In genomic region chr3:13018561-13019242, GRCh38 we compare ENCODE assay signal across 9 cellular contexts.
DNase-seq lines count a peak whose midpoint lies in the region; ATAC-seq and TF ChIP-seq lines count a peak whose summit lies in the region.
"Had no signal": no experiment of that assay in that cellular context is flagged by ENCODE, and none has a peak within 500 bp of the region (broad histone marks: within the 10 kb centered on the region; RNA-seq: fewer than 3 reads in every experiment).

No MANE protein-coding gene starts in this region.

- peaks cover 2 to 83% (median 57%) of the 10 kb centered on the region in 4 donors for H3K4me1 ChIP-seq in tibial artery

- ATAC-seq in GM18520 (IDR thresholded peaks at IDR 0.05; ENCODE audit: unreplicated experiment) = no peak

- H3K4me3 ChIP-seq in tibial artery = peak overlapping the region; percentile 35 to 45

- no peaks in the 10 kb centered on the region for H3K27me3 ChIP-seq in tibial artery

- intact Hi-C loops in tibial artery (cut with DNase I; ENCODE audit: low total_unique reads) = loop anchor here (10.0 kb wide), 1 partner anchor 56 kb away; the partner anchor contains the start of gene IQSEC1

- no peak for TF ChIP-seq CTCF in tibial artery (IDR thresholded peaks at IDR 0.05)

- peak overlapping the region; percentile 29 for H3K27ac ChIP-seq in cingulate gyrus (ENCODE audit: low read depth, low read length)
- peak overlapping the region; percentile 60 to 62 for H3K27ac ChIP-seq in tibial artery

- H3K36me3 ChIP-seq in tibial artery = no peaks in the 10 kb centered on the region

- peak; percentile 10 for DNase-seq in activated CD8-positive, alpha-beta memory T cell treated with anti-CD3 and anti-CD28 coated beads, Interleukin-2, amount 50 U/mL, for 4 hours
- DNase-seq in activated CD8-positive, alpha-beta memory T cell treated with anti-CD3 and anti-CD28 coated beads, Interleukin-2, amount 50 U/mL, for 48 hours = no peak
- DNase-seq in midbrain (lab: John Stamatoyannopoulos, UW) (peak; percentile 16), tibial artery (peak in 1 of 2 donors; percentile 77), cerebellar nuclear complex (lab: John Stamatoyannopoulos, UW) (no peak), SHP77 (lab: John Stamatoyannopoulos, UW) (no peak)
- DNase-seq: activated naive CD4-positive, alpha-beta T cell had no signal

- H3K9me3 ChIP-seq in tibial artery = no peaks in the 10 kb centered on the region

Comparison
In these comparisons a context has a peak if more than half of its experiments do, and no peak if none do; other contexts are left out.
1. DNase-seq: peak in activated CD8-positive, alpha-beta memory T cell treated with anti-CD3 and anti-CD28 coated beads, Interleukin-2, amount 50 U/mL, for 4 hours (single experiment) and midbrain (single experiment); none in activated CD8-positive, alpha-beta memory T cell treated with anti-CD3 and anti-CD28 coated beads, Interleukin-2, amount 50 U/mL, for 48 hours (single experiment), cerebellar nuclear complex (0 of 2) and SHP77 (0 of 2).